In genomic region chr10:22779331-22780019, GRCh38 we compare ENCODE assay signal across 28 cellular contexts.
DNase-seq lines count a peak whose midpoint lies in the region; ATAC-seq and TF ChIP-seq lines count a peak whose summit lies in the region.
"Had no signal": no experiment of that assay in that cellular context is flagged by ENCODE, and none has a peak within 500 bp of the region (broad histone marks: within the 10 kb centered on the region; RNA-seq: fewer than 3 reads in every experiment).

No MANE protein-coding gene starts in this region.

- no peaks in the 10 kb centered on the region for H3K9me3 ChIP-seq in breast epithelium
- H3K9me3 ChIP-seq in gastrocnemius medialis = no peaks in the 10 kb centered on the region
- H3K9me3 ChIP-seq: A549, psoas muscle had no signal

- peak; percentile 6 for DNase-seq in A172 (ENCODE audit: low spot score)
- peak; percentile 25 for DNase-seq in HuH-7 (ENCODE audit: low spot score)
- DNase-seq in fibroblast of mammary gland (ENCODE audit: low read depth) = peak; percentile 10
- DNase-seq in myocyte (ENCODE audit: low read depth) = peak; percentile 51
- DNase-seq in breast epithelium (ENCODE audit: low spot score in 2 of 2) = no peak
- DNase-seq in epidermal melanocyte (ENCODE audit: insufficient read length, low spot score) = no peak
- no peak for DNase-seq in gastrocnemius medialis
- no peak for DNase-seq in activated CD8-positive, alpha-beta T cell treated with anti-CD3 and anti-CD28 coated beads, Interleukin-2, amount 10 ng/mL, durations not matched to agents 7 days and 5 days
- DNase-seq: activated CD8-positive, alpha-beta memory T cell treated with anti-CD3 and anti-CD28 coated beads for 24 hours; activated T-cell treated with anti-CD3 and anti-CD28 coated beads for 4 hours; amniotic stem cell; CD8-positive, alpha-beta T cell; EL; HFFc6; KG1; natural killer cell; NCI-H1417 treated with DMSO at 0.1 percent for 48 hours; NCI-H2029 treated with DMSO at 0.1 percent for 48 hours; NCI-H345; occipital lobe; T-helper 9 cell; trophoblast cell had no signal

- in situ Hi-C loops in gastrocnemius medialis (cut with MboI; ENCODE audit: low sequenced_read_pairs in 4 of 4) = no loop called here

- ATAC-seq in gastrocnemius medialis = no peak
- no peak for ATAC-seq in activated CD8-positive, alpha-beta T cell treated with anti-CD3 and anti-CD28 coated beads, Interleukin-2, amount 10 ng/mL, durations not matched to agents 7 days and 5 days
- ATAC-seq: A549; CD8-positive, alpha-beta T cell; natural killer cell; Panc1; stimulated activated effector memory CD8-positive, alpha-beta T cell treated with anti-CD3 and anti-CD28 coated beads, Interleukin-12 subunit alpha, Interleukin-12 subunit beta, amount 100 ng/mL, for 72 hours had no signal

- H3K27ac ChIP-seq in breast epithelium (no peak overlapping the region), gastrocnemius medialis (no peak overlapping the region)
- H3K27ac ChIP-seq: A549, psoas muscle had no signal

- POLR2A ChIA-PET in activated CD8-positive, alpha-beta T cell treated with anti-CD3 and anti-CD28 coated beads, Interleukin-2, amount 10 ng/mL, durations not matched to agents 7 days and 5 days (lab: Charles Lee) = no interaction called here

- H3K27me3 Mint-ChIP-seq in activated CD8-positive, alpha-beta T cell treated with anti-CD3 and anti-CD28 coated beads, Interleukin-2, amount 10 ng/mL, durations not matched to agents 7 days and 5 days (ENCODE audit: low read depth) = no peaks in the 10 kb centered on the region
- H3K27me3 Mint-ChIP-seq: activated naive CD4-positive, alpha-beta T cell treated with anti-CD3 and anti-CD28 coated beads, Interleukin-2, amount 50 U/mL, for 24 hours had no signal

- intact Hi-C loops in breast epithelium (cut with DNase I; ENCODE audit: low total_unique reads) = no loop called here
- intact Hi-C loops in gastrocnemius medialis (cut with DNase I; ENCODE audit: low total_unique reads) = no loop called here

- H3K4me3 Mint-ChIP-seq in activated CD8-positive, alpha-beta T cell treated with anti-CD3 and anti-CD28 coated beads, Interleukin-2, amount 10 ng/mL, durations not matched to agents 7 days and 5 days = no peak overlapping the region
- H3K4me3 Mint-ChIP-seq: activated naive CD4-positive, alpha-beta T cell treated with anti-CD3 and anti-CD28 coated beads, Interleukin-2, amount 50 U/mL, for 24 hours; CD8-positive, alpha-beta T cell; HFFc6; natural killer cell; stimulated activated effector memory CD8-positive, alpha-beta T cell treated with anti-CD3 and anti-CD28 coated beads, Interleukin-12 subunit alpha, Interleukin-12 subunit beta, amount 100 ng/mL, for 72 hours had no signal

- no peak for TF ChIP-seq POLR2A in breast epithelium (IDR thresholded peaks at IDR 0.05)
- no peak for TF ChIP-seq POLR2A in gastrocnemius medialis (IDR thresholded peaks at IDR 0.05)

- TF ChIP-seq CTCF in fibroblast of mammary gland (conservative IDR thresholded peaks at IDR 0.05; ENCODE audit: control insufficient read depth, insufficient read depth, low read depth, low read length) = no peak
- no peak for TF ChIP-seq CTCF in breast epithelium (IDR thresholded peaks at IDR 0.05)
- TF ChIP-seq CTCF in gastrocnemius medialis (IDR thresholded peaks at IDR 0.05 in 4 of 5, conservative IDR thresholded peaks at IDR 0.05 in 1 of 5) = no peak

- H3K27me3 ChIP-seq in breast epithelium (no peaks in the 10 kb centered on the region), gastrocnemius medialis (no peaks in the 10 kb centered on the region)

- no peaks in the 10 kb centered on the region for H3K4me1 ChIP-seq in breast epithelium
- H3K4me1 ChIP-seq in gastrocnemius medialis = no peaks in the 10 kb centered on the region
- H3K4me1 ChIP-seq: A549, psoas muscle had no signal

- H3K4me1 Mint-ChIP-seq in activated CD8-positive, alpha-beta T cell treated with anti-CD3 and anti-CD28 coated beads, Interleukin-2, amount 10 ng/mL, durations not matched to agents 7 days and 5 days (ENCODE audit: low read depth) = no peaks in the 10 kb centered on the region

- H3K9me3 Mint-ChIP-seq in activated CD8-positive, alpha-beta T cell treated with anti-CD3 and anti-CD28 coated beads, Interleukin-2, amount 10 ng/mL, durations not matched to agents 7 days and 5 days (ENCODE audit: insufficient read depth) = peaks cover 6% of the 10 kb centered on the region

- no peak overlapping the region for H3K4me3 ChIP-seq in fibroblast of mammary gland (ENCODE audit: control insufficient read depth, low read depth, low read length)
- no peak overlapping the region for H3K4me3 ChIP-seq in breast epithelium
- no peak overlapping the region for H3K4me3 ChIP-seq in gastrocnemius medialis
- H3K4me3 ChIP-seq: A549, lung, psoas muscle had no signal

- H3K36me3 Mint-ChIP-seq in activated CD8-positive, alpha-beta T cell treated with anti-CD3 and anti-CD28 coated beads, Interleukin-2, amount 10 ng/mL, durations not matched to agents 7 days and 5 days (ENCODE audit: low read depth) = peaks cover 7% of the 10 kb centered on the region
- H3K36me3 Mint-ChIP-seq: CD8-positive, alpha-beta T cell; natural killer cell; stimulated activated effector memory CD8-positive, alpha-beta T cell treated with anti-CD3 and anti-CD28 coated beads, Interleukin-12 subunit alpha, Interleukin-12 subunit beta, amount 100 ng/mL, for 72 hours had no signal

- no peak overlapping the region for H3K27ac Mint-ChIP-seq in activated CD8-positive, alpha-beta T cell treated with anti-CD3 and anti-CD28 coated beads, Interleukin-2, amount 10 ng/mL, durations not matched to agents 7 days and 5 days
- H3K27ac Mint-ChIP-seq: activated naive CD4-positive, alpha-beta T cell treated with anti-CD3 and anti-CD28 coated beads, Interleukin-2, amount 50 U/mL, for 24 hours; HFFc6; natural killer cell; stimulated activated effector memory CD8-positive, alpha-beta T cell treated with anti-CD3 and anti-CD28 coated beads, Interleukin-12 subunit alpha, Interleukin-12 subunit beta, amount 100 ng/mL, for 72 hours had no signal

- CTCF ChIA-PET in activated CD8-positive, alpha-beta T cell treated with anti-CD3 and anti-CD28 coated beads, Interleukin-2, amount 10 ng/mL, durations not matched to agents 7 days and 5 days (lab: Charles Lee) = no interaction called here

- no peaks in the 10 kb centered on the region for H3K36me3 ChIP-seq in breast epithelium
- H3K36me3 ChIP-seq in gastrocnemius medialis = no peaks in the 10 kb centered on the region

Comparison
In these comparisons a context has a peak if more than half of its experiments do, and no peak if none do; other contexts are left out.
1. DNase-seq: peak in A172 (single experiment), HuH-7 (single experiment), fibroblast of mammary gland (single experiment) and myocyte (single experiment); none in breast epithelium (0 of 2), epidermal melanocyte (single experiment), gastrocnemius medialis (0 of 2) and activated CD8-positive, alpha-beta T cell treated with anti-CD3 and anti-CD28 coated beads, Interleukin-2, amount 10 ng/mL, durations not matched to agents 7 days and 5 days (single experiment).